Comparison of ENCODE assay signal across 8 cellular contexts in the genomic region with DNA sequence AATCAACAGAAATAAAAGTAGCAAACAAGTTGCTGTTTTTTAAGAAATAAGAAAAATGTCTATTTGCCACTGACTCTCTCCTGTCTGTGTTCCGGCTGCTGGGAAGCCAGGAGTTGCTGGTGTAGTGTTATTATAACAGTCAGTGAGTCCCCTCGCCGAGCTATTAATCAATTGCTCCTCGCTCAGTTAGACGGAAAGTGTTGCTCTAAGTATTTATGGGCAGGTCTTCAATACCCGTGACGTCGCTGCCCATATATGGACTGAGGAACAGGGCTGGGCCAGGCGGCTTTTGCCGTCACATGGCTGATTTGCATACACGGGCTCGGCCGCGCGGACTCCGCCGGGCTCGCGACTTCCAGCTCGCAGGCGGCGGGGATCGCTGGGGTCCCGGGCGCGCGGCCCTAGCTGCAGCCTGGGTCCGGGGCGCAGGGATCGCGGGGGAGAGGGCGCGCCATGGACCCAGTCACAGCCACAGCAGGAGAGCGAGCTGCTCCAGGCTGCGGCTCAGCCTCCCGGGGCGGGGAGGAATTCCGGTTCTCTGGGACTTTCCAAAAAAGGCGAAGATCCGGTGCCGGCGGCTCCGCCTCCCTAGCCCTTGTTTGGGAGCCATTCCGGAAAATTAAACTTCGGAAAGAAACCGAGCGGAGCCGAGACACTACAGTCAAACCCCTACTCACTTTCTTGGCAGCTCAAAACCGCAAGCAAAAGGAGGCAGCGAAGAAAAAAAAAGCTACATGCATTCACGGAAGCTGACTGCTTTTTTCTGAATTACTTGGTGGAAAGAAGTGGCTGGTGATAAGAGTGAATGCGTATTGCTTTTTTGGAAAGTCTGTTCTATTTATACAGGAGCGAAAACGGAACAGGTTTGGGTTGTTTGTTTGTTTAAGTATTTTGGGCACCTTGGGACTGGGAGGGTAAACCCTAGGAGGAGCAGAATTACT. TPM values are rescaled to one million over a fixed set of nuclear protein-coding genes. Genes with fewer than 3 reads are reported as not detected.
A peak's percentile ranks its signal among the peaks of the same experiment; 100 is the strongest.
DNase-seq lines count a peak whose midpoint lies in the region; ATAC-seq and TF ChIP-seq lines count a peak whose summit lies in the region.

Gene EGR2, minus strand, starts transcription at position 188 of the 941 bp plus-strand sequence. CDS start 337 bp downstream, outside the sequence.

- peak within 1 kb of the TSS in 57 of 59 donors; percentile 43 to 91 (median 82) for H3K27ac ChIP-seq in dorsolateral prefrontal cortex

- peak within 1 kb of the TSS; percentile 100 for H3K27ac Mint-ChIP-seq in activated CD8-positive, alpha-beta T cell treated with anti-CD3 and anti-CD28 coated beads for 36 hours

- ATAC-seq in GM19351 (IDR thresholded peaks at IDR 0.05; ENCODE audit: unreplicated experiment) = peak; percentile 67
- ATAC-seq in HG03520 (IDR thresholded peaks at IDR 0.05; ENCODE audit: unreplicated experiment) = peak; percentile 67
- peak; percentile 77 for ATAC-seq in activated CD8-positive, alpha-beta T cell treated with anti-CD3 and anti-CD28 coated beads for 36 hours

- peak; percentile 75 to 96 (median 93) for DNase-seq in C1 segment of cervical spinal cord (lab: John Stamatoyannopoulos, UW)
- peak; percentile 91 for DNase-seq in NCI-H774 (lab: John Stamatoyannopoulos, UW)
- peak; percentile 98 for DNase-seq in activated CD8-positive, alpha-beta T cell treated with anti-CD3 and anti-CD28 coated beads for 36 hours
- peak; percentile 80 to 96 (median 94) for DNase-seq in dorsolateral prefrontal cortex
- DNase-seq in lower leg skin (ENCODE audit: low spot score in 2 of 2) = peak; percentile 93 to 98
- DNase-seq in stimulated activated CD4-positive, alpha-beta T cell treated with anti-CD3 and anti-CD28 coated beads, Interleukin-4, amount 100 ng/mL, for 4 hours = peak; percentile 90 to 95

- H3K4me3 Mint-ChIP-seq in activated CD8-positive, alpha-beta T cell treated with anti-CD3 and anti-CD28 coated beads for 36 hours = peak within 1 kb of the TSS; percentile 97

- CTCF ChIA-PET in activated CD8-positive, alpha-beta T cell treated with anti-CD3 and anti-CD28 coated beads for 36 hours (lab: Charles Lee) = interaction anchor here (0.8 to 6.6 kb wide), 28 partner anchors 9 to 379 kb away, joined by 3 to 128 read pairs (median 6); partner anchors contain the start of gene NRBF2

- TF ChIP-seq POLR2A in lower leg skin (IDR thresholded peaks at IDR 0.05) = no peak

- WGBS in lower leg skin, 2 donors = 0% methylated on average over 54 of the region's 54 CpGs

- POLR2A ChIA-PET in activated CD8-positive, alpha-beta T cell treated with anti-CD3 and anti-CD28 coated beads for 36 hours (lab: Charles Lee) = interaction anchor here (0.7 to 6.0 kb wide), 20 partner anchors 10 to 316 kb away, joined by 3 to 46 read pairs (median 6); partner anchors contain the start of gene NRBF2

- TF ChIP-seq CTCF in activated CD8-positive, alpha-beta T cell treated with anti-CD3 and anti-CD28 coated beads for 36 hours (IDR thresholded peaks at IDR 0.05) = no peak
- TF ChIP-seq CTCF in dorsolateral prefrontal cortex (IDR thresholded peaks at IDR 0.05 in 54 of 56, conservative IDR thresholded peaks at IDR 0.05 in 2 of 56; ENCODE audit: low read depth in 1 of 56, partially characterized antibody in 56 of 56) = peak in 16 of 56 donors; percentile 4 to 48 (median 15)
- TF ChIP-seq CTCF in lower leg skin (IDR thresholded peaks at IDR 0.05) = no peak

- no peaks in the 10 kb centered on the region for H3K9me3 Mint-ChIP-seq in activated CD8-positive, alpha-beta T cell treated with anti-CD3 and anti-CD28 coated beads for 36 hours

- peaks cover 20% of the 10 kb centered on the region for H3K27me3 Mint-ChIP-seq in activated CD8-positive, alpha-beta T cell treated with anti-CD3 and anti-CD28 coated beads for 36 hours

- peaks cover 42% of the 10 kb centered on the region for H3K36me3 Mint-ChIP-seq in activated CD8-positive, alpha-beta T cell treated with anti-CD3 and anti-CD28 coated beads for 36 hours (ENCODE audit: low read depth)

- H3K27me3 ChIP-seq in dorsolateral prefrontal cortex = peaks cover 0 to 25% (median 12%) of the 10 kb centered on the region in 45 donors

- intact Hi-C loops in activated CD8-positive, alpha-beta T cell treated with anti-CD3 and anti-CD28 coated beads for 36 hours (cut with micrococcal nuclease) = loop anchor here (1.0 to 5.0 kb wide), 6 partner anchors 36 to 266 kb away; no protein-coding TSS in a partner anchor
- intact Hi-C loops in dorsolateral prefrontal cortex (cut with DNase I) (loop anchor here (1.0 to 5.0 kb wide), 7 partner anchors 12 to 379 kb away; partner anchors contain the start of genes ADO (in 1 of the 2) and NRBF2 (in 1 of the 2)), lower leg skin (cut with DNase I; ENCODE audit: low total_unique reads) (loop anchor here (5.0 kb wide), 1 partner anchor 224 kb away; no protein-coding TSS in a partner anchor)

- H3K4me1 Mint-ChIP-seq in activated CD8-positive, alpha-beta T cell treated with anti-CD3 and anti-CD28 coated beads for 36 hours (ENCODE audit: low read depth) = peaks cover 37% of the 10 kb centered on the region

- H3K4me3 ChIP-seq in dorsolateral prefrontal cortex (peak within 1 kb of the TSS; percentile 57 to 99 (median 82)), lower leg skin (ENCODE audit: low read depth, poor library complexity, severe bottlenecking) (peak within 1 kb of the TSS; percentile 41)

RNA-seq across cellular contexts. Expression of gene EGR2, which starts in this region (rescaled TPM):
- 10 to 100 TPM; 45.6 to 46.6 TPM for total RNA-seq in activated CD8-positive, alpha-beta T cell treated with anti-CD3 and anti-CD28 coated beads for 36 hours
- total RNA-seq in dorsolateral prefrontal cortex (10 to 100 TPM in 3 of 120 experiments, 1 to 10 TPM in 80, under 1 TPM in 37; 0.17 to 25.9 (median 1.5) TPM), lower leg skin (10 to 100 TPM in 3 of 4 donors, 1 to 10 TPM in 1; 9.7 to 23.8 (median 18.1) TPM)

Comparison
In these comparisons a context has a peak if more than half of its experiments do, and no peak if none do; other contexts are left out.
1. Peak in every context shown above with its lines: DNase-seq, ATAC-seq, H3K4me3 ChIP-seq and H3K27ac ChIP-seq.